15 cellular contexts compared by ENCODE assay signal in genomic region chr3:81823086-81823485, GRCh38.
"Had no signal": no experiment of that assay in that cellular context is flagged by ENCODE, and none has a peak within 500 bp of the region (broad histone marks: within the 10 kb centered on the region; RNA-seq: fewer than 3 reads in every experiment).

No MANE protein-coding gene starts in this region.

- H3K27me3 ChIP-seq: dorsolateral prefrontal cortex, heart right ventricle, left lung had no signal

- H3K36me3 ChIP-seq: heart right ventricle, left lung had no signal

- DNase-seq: cortex of kidney; dorsolateral prefrontal cortex; effector CD8-positive, alpha-beta T cell; foreskin melanocyte; heart right ventricle; hypothalamus; kidney glomerular epithelial cell; left lung; mesendoderm; naive B cell; nephron progenitor cell; stimulated activated CD4-positive, alpha-beta T cell treated with anti-CD3 and anti-CD28 coated beads, Interleukin-2, amount 100 ng/mL, for 48 hours; stimulated activated naive CD4-positive, alpha-beta T cell treated with Interleukin-2 at 50 U/mL for 16 hours; trophoblast cell had no signal

- H3K36me3 Mint-ChIP-seq: naive B cell had no signal

- H3K4me3 ChIP-seq: dorsolateral prefrontal cortex, heart right ventricle, left lung, smooth muscle cell had no signal

- H3K4me3 Mint-ChIP-seq: naive B cell, nephron progenitor cell had no signal

- H3K27me3 Mint-ChIP-seq: naive B cell had no signal

- H3K4me2 ChIP-seq: smooth muscle cell had no signal

- H3K27ac ChIP-seq: left lung had no signal

- H3K9me3 ChIP-seq: left lung had no signal
